Comparison of ENCODE assay signal across 1 cellular context in the genomic region with DNA sequence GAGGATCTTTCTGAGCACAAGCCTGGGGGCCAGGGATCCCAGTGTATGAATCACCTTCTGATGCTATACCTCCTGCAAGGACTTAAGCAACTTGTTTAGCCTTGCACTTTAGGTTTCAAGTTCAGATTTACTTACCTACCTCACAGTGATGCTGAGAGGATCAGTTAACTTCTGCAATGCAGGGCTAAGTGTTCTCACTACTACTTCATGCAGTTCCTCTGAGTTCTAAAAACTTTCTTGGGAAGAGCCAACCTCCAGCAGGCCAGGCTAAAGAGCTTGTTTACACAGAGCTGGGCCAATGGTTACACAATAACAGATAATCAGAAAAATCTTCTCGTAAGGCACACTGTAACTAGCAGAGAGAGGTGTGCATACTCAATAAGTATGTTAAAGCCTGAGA.
A peak's percentile ranks its signal among the peaks of the same experiment; 100 is the strongest.
TF ChIP-seq lines count a peak whose summit lies in the region.

No MANE protein-coding gene starts in this region.

TF ChIP-seq in HepG2, 621 proteins besides CTCF, POLR2A, EP300 and RAD21 (continued from another document and continues in another):
- TF ChIP-seq, protein P1, sequence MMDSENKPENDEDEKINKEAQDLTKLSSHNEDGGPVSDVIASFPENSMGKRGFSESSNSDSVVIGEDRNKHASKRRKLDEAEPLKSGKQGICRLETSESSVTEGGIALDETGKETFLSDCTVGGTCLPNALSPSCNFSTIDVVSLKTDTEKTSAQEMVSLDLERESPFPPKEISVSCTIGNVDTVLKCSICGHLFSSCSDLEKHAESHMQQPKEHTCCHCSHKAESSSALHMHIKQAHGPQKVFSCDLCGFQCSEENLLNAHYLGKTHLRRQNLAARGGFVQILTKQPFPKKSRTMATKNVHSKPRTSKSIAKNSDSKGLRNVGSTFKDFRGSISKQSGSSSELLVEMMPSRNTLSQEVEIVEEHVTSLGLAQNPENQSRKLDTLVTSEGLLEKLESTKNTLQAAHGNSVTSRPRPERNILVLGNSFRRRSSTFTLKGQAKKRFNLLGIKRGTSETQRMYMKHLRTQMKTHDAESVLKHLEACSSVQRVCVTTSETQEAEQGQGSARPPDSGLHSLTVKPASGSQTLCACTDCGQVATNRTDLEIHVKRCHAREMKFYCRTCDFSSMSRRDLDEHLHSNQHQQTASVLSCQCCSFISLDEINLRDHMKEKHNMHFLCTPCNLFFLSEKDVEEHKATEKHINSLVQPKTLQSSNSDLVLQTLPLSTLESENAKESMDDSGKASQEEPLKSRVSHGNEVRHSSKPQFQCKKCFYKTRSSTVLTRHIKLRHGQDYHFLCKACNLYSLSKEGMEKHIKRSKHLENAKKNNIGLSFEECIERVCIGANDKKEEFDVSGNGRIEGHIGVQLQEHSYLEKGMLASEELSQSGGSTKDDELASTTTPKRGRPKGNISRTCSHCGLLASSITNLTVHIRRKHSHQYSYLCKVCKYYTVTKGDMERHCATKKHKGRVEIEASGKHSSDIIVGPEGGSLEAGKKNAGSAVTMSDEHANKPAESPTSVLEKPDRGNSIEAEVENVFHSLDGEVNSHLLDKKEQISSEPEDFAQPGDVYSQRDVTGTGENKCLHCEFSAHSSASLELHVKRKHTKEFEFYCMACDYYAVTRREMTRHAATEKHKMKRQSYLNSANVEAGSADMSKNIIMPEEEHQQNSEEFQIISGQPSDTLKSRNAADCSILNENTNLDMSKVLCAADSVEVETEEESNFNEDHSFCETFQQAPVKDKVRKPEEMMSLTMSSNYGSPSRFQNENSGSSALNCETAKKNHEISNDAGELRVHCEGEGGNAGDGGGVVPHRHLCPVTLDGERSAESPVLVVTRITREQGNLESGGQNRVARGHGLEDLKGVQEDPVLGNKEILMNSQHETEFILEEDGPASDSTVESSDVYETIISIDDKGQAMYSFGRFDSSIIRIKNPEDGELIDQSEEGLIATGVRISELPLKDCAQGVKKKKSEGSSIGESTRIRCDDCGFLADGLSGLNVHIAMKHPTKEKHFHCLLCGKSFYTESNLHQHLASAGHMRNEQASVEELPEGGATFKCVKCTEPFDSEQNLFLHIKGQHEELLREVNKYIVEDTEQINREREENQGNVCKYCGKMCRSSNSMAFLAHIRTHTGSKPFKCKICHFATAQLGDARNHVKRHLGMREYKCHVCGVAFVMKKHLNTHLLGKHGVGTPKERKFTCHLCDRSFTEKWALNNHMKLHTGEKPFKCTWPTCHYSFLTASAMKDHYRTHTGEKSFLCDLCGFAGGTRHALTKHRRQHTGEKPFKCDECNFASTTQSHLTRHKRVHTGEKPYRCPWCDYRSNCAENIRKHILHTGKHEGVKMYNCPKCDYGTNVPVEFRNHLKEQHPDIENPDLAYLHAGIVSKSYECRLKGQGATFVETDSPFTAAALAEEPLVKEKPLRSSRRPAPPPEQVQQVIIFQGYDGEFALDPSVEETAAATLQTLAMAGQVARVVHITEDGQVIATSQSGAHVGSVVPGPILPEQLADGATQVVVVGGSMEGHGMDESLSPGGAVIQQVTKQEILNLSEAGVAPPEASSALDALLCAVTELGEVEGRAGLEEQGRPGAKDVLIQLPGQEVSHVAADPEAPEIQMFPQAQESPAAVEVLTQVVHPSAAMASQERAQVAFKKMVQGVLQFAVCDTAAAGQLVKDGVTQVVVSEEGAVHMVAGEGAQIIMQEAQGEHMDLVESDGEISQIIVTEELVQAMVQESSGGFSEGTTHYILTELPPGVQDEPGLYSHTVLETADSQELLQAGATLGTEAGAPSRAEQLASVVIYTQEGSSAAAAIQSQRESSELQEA (CRISPR knock-in tag; IDR thresholded peaks at IDR 0.05; ENCODE audit: not compliant biosample characterization) = no peak
- TF ChIP-seq EEA1 (CRISPR knock-in tag; IDR thresholded peaks at IDR 0.05; ENCODE audit: borderline replicate concordance) = no peak
- TF ChIP-seq, protein P2, sequence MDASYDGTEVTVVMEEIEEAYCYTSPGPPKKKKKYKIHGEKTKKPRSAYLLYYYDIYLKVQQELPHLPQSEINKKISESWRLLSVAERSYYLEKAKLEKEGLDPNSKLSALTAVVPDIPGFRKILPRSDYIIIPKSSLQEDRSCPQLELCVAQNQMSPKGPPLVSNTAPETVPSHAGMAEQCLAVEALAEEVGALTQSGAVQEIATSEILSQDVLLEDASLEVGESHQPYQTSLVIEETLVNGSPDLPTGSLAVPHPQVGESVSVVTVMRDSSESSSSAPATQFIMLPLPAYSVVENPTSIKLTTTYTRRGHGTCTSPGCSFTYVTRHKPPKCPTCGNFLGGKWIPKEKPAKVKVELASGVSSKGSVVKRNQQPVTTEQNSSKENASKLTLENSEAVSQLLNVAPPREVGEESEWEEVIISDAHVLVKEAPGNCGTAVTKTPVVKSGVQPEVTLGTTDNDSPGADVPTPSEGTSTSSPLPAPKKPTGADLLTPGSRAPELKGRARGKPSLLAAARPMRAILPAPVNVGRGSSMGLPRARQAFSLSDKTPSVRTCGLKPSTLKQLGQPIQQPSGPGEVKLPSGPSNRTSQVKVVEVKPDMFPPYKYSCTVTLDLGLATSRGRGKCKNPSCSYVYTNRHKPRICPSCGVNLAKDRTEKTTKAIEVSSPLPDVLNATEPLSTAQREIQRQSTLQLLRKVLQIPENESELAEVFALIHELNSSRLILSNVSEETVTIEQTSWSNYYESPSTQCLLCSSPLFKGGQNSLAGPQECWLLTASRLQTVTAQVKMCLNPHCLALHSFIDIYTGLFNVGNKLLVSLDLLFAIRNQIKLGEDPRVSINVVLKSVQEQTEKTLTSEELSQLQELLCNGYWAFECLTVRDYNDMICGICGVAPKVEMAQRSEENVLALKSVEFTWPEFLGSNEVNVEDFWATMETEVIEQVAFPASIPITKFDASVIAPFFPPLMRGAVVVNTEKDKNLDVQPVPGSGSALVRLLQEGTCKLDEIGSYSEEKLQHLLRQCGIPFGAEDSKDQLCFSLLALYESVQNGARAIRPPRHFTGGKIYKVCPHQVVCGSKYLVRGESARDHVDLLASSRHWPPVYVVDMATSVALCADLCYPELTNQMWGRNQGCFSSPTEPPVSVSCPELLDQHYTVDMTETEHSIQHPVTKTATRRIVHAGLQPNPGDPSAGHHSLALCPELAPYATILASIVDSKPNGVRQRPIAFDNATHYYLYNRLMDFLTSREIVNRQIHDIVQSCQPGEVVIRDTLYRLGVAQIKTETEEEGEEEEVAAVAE (CRISPR knock-in tag; IDR thresholded peaks at IDR 0.05; ENCODE audit: borderline replicate concordance) = 0 out of 2 replicates have a peak, but pooled peaks have one; percentile 25
- no peak for TF ChIP-seq ZNF597 (CRISPR knock-in tag; IDR thresholded peaks at IDR 0.05)
- no peak for TF ChIP-seq JUND (CRISPR knock-in tag; IDR thresholded peaks at IDR 0.05)
- TF ChIP-seq, protein P3, sequence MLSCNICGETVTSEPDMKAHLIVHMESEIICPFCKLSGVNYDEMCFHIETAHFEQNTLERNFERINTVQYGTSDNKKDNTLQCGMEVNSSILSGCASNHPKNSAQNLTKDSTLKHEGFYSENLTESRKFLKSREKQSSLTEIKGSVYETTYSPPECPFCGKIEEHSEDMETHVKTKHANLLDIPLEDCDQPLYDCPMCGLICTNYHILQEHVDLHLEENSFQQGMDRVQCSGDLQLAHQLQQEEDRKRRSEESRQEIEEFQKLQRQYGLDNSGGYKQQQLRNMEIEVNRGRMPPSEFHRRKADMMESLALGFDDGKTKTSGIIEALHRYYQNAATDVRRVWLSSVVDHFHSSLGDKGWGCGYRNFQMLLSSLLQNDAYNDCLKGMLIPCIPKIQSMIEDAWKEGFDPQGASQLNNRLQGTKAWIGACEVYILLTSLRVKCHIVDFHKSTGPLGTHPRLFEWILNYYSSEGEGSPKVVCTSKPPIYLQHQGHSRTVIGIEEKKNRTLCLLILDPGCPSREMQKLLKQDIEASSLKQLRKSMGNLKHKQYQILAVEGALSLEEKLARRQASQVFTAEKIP (CRISPR knock-in tag; IDR thresholded peaks at IDR 0.05; ENCODE audit: borderline replicate concordance) = no peak
- TF ChIP-seq CHD4 (IDR thresholded peaks at IDR 0.05; ENCODE audit: borderline replicate concordance, low read length) = no peak
- no peak for TF ChIP-seq ARNTL (CRISPR knock-in tag; IDR thresholded peaks at IDR 0.05)
- TF ChIP-seq MEIS2 (CRISPR knock-in tag; IDR thresholded peaks at IDR 0.05) = no peak
- TF ChIP-seq, protein P4, sequence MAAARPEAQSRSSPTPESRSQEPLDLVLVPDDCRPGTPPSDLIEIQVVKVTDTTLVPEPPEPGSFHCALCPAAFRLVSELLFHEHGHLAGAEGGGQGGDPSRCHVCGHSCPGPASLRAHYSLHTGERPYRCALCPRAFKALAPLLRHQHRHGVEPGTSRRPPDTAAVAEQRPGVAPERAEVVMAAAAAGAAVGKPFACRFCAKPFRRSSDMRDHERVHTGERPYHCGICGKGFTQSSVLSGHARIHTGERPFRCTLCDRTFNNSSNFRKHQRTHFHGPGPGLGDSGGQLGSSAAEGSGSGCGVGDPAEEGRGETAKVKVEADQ (CRISPR knock-in tag; IDR thresholded peaks at IDR 0.05; ENCODE audit: borderline replicate concordance) = 0 out of 2 replicates have a peak, but pooled peaks have one; percentile 56
- TF ChIP-seq NFIC (IDR thresholded peaks at IDR 0.05; ENCODE audit: low read length) = peak; percentile 40; the same call in 1 of the 2 replicates
- 0 out of 2 replicates have a peak, but pooled peaks have one; percentile 46 for TF ChIP-seq ZNF547 (CRISPR knock-in tag; IDR thresholded peaks at IDR 0.05)
- no peak for TF ChIP-seq NRL (CRISPR knock-in tag; IDR thresholded peaks at IDR 0.05; ENCODE audit: borderline replicate concordance)
- TF ChIP-seq GFI1 (CRISPR knock-in tag; IDR thresholded peaks at IDR 0.05; ENCODE audit: borderline replicate concordance) = no peak
- TF ChIP-seq HDAC6 (IDR thresholded peaks at IDR 0.05; ENCODE audit: low read depth, low read length) = no peak
- TF ChIP-seq NFE2 (CRISPR knock-in tag; IDR thresholded peaks at IDR 0.05) = no peak
- TF ChIP-seq ZBTB7B (CRISPR knock-in tag; IDR thresholded peaks at IDR 0.05) = 0 out of 2 replicates have a peak, but pooled peaks have one; percentile 64
- TF ChIP-seq ERF (CRISPR knock-in tag; IDR thresholded peaks at IDR 0.05) = 0 out of 2 replicates have a peak, but pooled peaks have one; percentile 53
- no peak for TF ChIP-seq ZNF619 (CRISPR knock-in tag; IDR thresholded peaks at IDR 0.05)
- TF ChIP-seq FOSL2 (CRISPR knock-in tag; IDR thresholded peaks at IDR 0.05) = peak; percentile 65
- peak; percentile 71; the same call in 1 of the 2 replicates for TF ChIP-seq MIXL1 (CRISPR knock-in tag; IDR thresholded peaks at IDR 0.05)
- TF ChIP-seq SOX5 (CRISPR knock-in tag; IDR thresholded peaks at IDR 0.05; ENCODE audit: borderline replicate concordance) = peak; percentile 49; the same call in 1 of the 2 replicates
- no peak for TF ChIP-seq ATM (IDR thresholded peaks at IDR 0.05; ENCODE audit: borderline replicate concordance)
- no peak for TF ChIP-seq ZBTB44 (CRISPR knock-in tag; IDR thresholded peaks at IDR 0.05)
- TF ChIP-seq, protein P5, sequence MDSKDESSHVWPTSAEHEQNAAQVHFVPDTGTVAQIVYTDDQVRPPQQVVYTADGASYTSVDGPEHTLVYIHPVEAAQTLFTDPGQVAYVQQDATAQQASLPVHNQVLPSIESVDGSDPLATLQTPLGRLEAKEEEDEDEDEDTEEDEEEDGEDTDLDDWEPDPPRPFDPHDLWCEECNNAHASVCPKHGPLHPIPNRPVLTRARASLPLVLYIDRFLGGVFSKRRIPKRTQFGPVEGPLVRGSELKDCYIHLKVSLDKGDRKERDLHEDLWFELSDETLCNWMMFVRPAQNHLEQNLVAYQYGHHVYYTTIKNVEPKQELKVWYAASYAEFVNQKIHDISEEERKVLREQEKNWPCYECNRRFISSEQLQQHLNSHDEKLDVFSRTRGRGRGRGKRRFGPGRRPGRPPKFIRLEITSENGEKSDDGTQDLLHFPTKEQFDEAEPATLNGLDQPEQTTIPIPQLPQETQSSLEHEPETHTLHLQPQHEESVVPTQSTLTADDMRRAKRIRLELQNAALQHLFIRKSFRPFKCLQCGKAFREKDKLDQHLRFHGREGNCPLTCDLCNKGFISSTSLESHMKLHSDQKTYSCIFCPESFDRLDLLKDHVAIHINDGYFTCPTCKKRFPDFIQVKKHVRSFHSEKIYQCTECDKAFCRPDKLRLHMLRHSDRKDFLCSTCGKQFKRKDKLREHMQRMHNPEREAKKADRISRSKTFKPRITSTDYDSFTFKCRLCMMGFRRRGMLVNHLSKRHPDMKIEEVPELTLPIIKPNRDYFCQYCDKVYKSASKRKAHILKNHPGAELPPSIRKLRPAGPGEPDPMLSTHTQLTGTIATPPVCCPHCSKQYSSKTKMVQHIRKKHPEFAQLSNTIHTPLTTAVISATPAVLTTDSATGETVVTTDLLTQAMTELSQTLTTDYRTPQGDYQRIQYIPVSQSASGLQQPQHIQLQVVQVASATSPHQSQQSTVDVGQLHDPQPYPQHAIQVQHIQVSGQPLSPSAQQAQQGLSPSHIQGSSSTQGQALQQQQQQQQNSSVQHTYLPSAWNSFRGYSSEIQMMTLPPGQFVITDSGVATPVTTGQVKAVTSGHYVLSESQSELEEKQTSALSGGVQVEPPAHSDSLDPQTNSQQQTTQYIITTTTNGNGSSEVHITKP (CRISPR knock-in tag; IDR thresholded peaks at IDR 0.05; ENCODE audit: low read depth) = peak; percentile 67; the same call in 1 of the 2 replicates
- no peak for TF ChIP-seq BORCS8-MEF2B (CRISPR knock-in tag; IDR thresholded peaks at IDR 0.05)
- peak; percentile 77 for TF ChIP-seq SAP130 (CRISPR knock-in tag; IDR thresholded peaks at IDR 0.05; ENCODE audit: low read depth)
- 0 out of 2 replicates have a peak, but pooled peaks have one; percentile 59 for TF ChIP-seq CBX5 (CRISPR knock-in tag; IDR thresholded peaks at IDR 0.05; ENCODE audit: borderline replicate concordance)
